Comparison of ENCODE assay signal across 1 cellular context in genomic region chr2:178886006-178886405, GRCh38.
TF ChIP-seq lines count a peak whose summit lies in the region.

No MANE protein-coding gene starts in this region.

TF ChIP-seq in GM23338, 12 proteins besides CTCF, POLR2A, EP300 and RAD21 (continued from another document):
- no peak for TF ChIP-seq ZNF462 (CRISPR knock-in tag; IDR thresholded peaks at IDR 0.05)
- no peak for TF ChIP-seq ZNF331 (CRISPR knock-in tag; IDR thresholded peaks at IDR 0.05; ENCODE audit: low read depth)
- no peak for TF ChIP-seq CREB1 (CRISPR knock-in tag; IDR thresholded peaks at IDR 0.05; ENCODE audit: low read depth)
- TF ChIP-seq NANOG (IDR thresholded peaks at IDR 0.05; ENCODE audit: borderline replicate concordance) = no peak
- no peak for TF ChIP-seq EZH2 (IDR thresholded peaks at IDR 0.05; ENCODE audit: low read depth, unreplicated experiment)
- no peak for TF ChIP-seq POLR2AphosphoS5 (IDR thresholded peaks at IDR 0.05; ENCODE audit: low read depth)
